In the genomic region with DNA sequence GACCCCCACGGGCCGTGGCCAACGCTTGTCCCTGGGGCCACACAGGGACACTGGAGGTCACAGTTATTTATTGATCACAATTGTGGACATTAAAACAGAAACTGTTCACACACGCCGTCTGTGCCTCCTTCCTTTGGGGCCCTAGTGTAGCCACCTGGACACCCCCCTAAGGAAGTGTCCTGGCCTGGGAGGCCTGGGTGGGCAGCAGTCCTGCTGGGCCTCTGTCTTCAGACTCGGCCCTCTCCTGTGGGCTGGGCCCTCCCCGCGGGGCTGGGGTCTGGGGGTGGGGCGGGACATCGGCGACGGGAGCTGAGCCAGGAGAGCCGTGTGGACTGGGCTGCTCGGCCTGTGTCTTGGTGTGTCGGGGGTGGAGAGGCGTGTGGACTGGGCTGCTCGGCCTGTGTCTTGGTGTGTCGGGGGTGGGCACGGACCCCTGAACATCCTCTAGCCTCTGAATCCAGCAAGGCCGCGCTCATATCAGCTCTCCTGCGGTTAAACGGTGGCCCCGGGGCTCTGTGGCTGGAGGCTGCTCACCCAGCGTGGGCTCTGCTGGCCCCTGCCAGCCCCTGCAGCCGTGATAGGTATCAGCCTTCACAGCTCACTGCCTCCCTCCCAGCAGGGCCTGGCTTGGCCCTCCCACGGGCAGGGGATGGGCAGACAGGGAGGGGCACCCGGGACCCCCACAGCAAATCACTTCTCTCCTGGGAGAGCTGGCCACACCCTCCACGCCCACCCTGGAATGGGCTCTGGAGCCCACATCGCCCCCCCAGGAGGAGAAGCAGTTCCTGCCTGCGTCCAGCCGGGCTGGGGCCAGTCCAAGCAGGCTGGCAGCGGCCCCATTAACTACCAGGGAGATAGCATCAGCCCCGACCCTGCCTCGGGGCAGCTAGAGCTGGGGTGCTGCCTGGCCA, we compare ENCODE assay signal across 1 cellular context.
TF ChIP-seq lines count a peak whose summit lies in the region.

No MANE protein-coding gene starts in this region.

TF ChIP-seq in K562, 482 proteins besides CTCF, POLR2A, EP300 and RAD21 (continues in another document):
- TF ChIP-seq NFATC3 (IDR thresholded peaks at IDR 0.05) (no peak), NFE2L1 (tag; IDR thresholded peaks at IDR 0.05; ENCODE audit: borderline replicate concordance, low read depth) (no peak), RHOXF2B (CRISPR knock-in tag; conservative IDR thresholded peaks at IDR 0.05) (no peak), HMG20B (CRISPR knock-in tag; IDR thresholded peaks at IDR 0.05) (no peak), EWSR1 (IDR thresholded peaks at IDR 0.05; ENCODE audit: borderline replicate concordance, low read depth, partially characterized antibody) (no peak), ZNF699 (CRISPR knock-in tag; IDR thresholded peaks at IDR 0.05; ENCODE audit: insufficient replicate concordance) (no peak), MYNN (IDR thresholded peaks at IDR 0.05) (0 out of 2 replicates have a peak, but pooled peaks have one; percentile 19), MYNN (CRISPR knock-in tag; IDR thresholded peaks at IDR 0.05) (no peak), BRF2 (IDR thresholded peaks at IDR 0.05; ENCODE audit: borderline replicate concordance, insufficient read depth, insufficient read length) (no peak), ZNF282 (CRISPR knock-in tag; IDR thresholded peaks at IDR 0.05) (no peak), TARDBP (IDR thresholded peaks at IDR 0.05) (no peak), CEBPZ (IDR thresholded peaks at IDR 0.05; ENCODE audit: borderline replicate concordance, low read depth, low read length) (no peak), ZBTB43 (CRISPR knock-in tag; IDR thresholded peaks at IDR 0.05) (no peak), ZNF57 (CRISPR knock-in tag; IDR thresholded peaks at IDR 0.05) (no peak), TFAM (CRISPR knock-in tag; conservative IDR thresholded peaks at IDR 0.05) (no peak), THRB (CRISPR knock-in tag; conservative IDR thresholded peaks at IDR 0.05) (no peak), DDX20 (tag; IDR thresholded peaks at IDR 0.05; ENCODE audit: low read depth) (no peak), MECOM (CRISPR knock-in tag; IDR thresholded peaks at IDR 0.05) (no peak), CBFB (CRISPR knock-in tag; IDR thresholded peaks at IDR 0.05) (0 out of 2 replicates have a peak, but pooled peaks have one; percentile 2), ZNF766 (CRISPR knock-in tag; conservative IDR thresholded peaks at IDR 0.05) (no peak), ZNF561 (CRISPR knock-in tag; conservative IDR thresholded peaks at IDR 0.05) (no peak), FOXJ2 (tag; IDR thresholded peaks at IDR 0.05) (no peak), HINFP (tag; conservative IDR thresholded peaks at IDR 0.05; ENCODE audit: low read depth) (no peak), ZBTB17 (CRISPR knock-in tag; IDR thresholded peaks at IDR 0.05) (no peak), XRCC3 (IDR thresholded peaks at IDR 0.05) (no peak), NFIX (CRISPR knock-in tag; IDR thresholded peaks at IDR 0.05; ENCODE audit: low read depth) (no peak), GABPA (tag; conservative IDR thresholded peaks at IDR 0.05; ENCODE audit: low read depth) (no peak), HMGN3 (IDR thresholded peaks at IDR 0.05; ENCODE audit: borderline replicate concordance, extremely low read depth, insufficient read length, low read depth, low read length) (peak; percentile 23), ZC3H11A (IDR thresholded peaks at IDR 0.05; ENCODE audit: low read depth, low read length) (no peak), MBD2 (IDR thresholded peaks at IDR 0.05; ENCODE audit: borderline replicate concordance, low read depth) (no peak), JUN (IDR thresholded peaks at IDR 0.05; ENCODE audit: borderline replicate concordance, low read depth, low read length) (no peak), JUN (CRISPR knock-in tag; IDR thresholded peaks at IDR 0.05; ENCODE audit: borderline replicate concordance) (no peak), ZNF655 (CRISPR knock-in tag; IDR thresholded peaks at IDR 0.05) (no peak), BHLHE40 (IDR thresholded peaks at IDR 0.05; ENCODE audit: low read length) (no peak), PHF20 (IDR thresholded peaks at IDR 0.05; ENCODE audit: partially characterized antibody) (no peak), CC2D1A (IDR thresholded peaks at IDR 0.05) (no peak)
- TF ChIP-seq, protein P1, sequence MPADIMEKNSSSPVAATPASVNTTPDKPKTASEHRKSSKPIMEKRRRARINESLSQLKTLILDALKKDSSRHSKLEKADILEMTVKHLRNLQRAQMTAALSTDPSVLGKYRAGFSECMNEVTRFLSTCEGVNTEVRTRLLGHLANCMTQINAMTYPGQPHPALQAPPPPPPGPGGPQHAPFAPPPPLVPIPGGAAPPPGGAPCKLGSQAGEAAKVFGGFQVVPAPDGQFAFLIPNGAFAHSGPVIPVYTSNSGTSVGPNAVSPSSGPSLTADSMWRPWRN (IDR thresholded peaks at IDR 0.05; ENCODE audit: low read depth) = no peak
- TF ChIP-seq, protein P2, sequence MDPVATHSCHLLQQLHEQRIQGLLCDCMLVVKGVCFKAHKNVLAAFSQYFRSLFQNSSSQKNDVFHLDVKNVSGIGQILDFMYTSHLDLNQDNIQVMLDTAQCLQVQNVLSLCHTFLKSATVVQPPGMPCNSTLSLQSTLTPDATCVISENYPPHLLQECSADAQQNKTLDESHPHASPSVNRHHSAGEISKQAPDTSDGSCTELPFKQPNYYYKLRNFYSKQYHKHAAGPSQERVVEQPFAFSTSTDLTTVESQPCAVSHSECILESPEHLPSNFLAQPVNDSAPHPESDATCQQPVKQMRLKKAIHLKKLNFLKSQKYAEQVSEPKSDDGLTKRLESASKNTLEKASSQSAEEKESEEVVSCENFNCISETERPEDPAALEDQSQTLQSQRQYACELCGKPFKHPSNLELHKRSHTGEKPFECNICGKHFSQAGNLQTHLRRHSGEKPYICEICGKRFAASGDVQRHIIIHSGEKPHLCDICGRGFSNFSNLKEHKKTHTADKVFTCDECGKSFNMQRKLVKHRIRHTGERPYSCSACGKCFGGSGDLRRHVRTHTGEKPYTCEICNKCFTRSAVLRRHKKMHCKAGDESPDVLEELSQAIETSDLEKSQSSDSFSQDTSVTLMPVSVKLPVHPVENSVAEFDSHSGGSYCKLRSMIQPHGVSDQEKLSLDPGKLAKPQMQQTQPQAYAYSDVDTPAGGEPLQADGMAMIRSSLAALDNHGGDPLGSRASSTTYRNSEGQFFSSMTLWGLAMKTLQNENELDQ (CRISPR knock-in tag; IDR thresholded peaks at IDR 0.05; ENCODE audit: borderline replicate concordance) = no peak
- TF ChIP-seq, protein P3, sequence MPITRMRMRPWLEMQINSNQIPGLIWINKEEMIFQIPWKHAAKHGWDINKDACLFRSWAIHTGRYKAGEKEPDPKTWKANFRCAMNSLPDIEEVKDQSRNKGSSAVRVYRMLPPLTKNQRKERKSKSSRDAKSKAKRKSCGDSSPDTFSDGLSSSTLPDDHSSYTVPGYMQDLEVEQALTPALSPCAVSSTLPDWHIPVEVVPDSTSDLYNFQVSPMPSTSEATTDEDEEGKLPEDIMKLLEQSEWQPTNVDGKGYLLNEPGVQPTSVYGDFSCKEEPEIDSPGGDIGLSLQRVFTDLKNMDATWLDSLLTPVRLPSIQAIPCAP (CRISPR knock-in tag; IDR thresholded peaks at IDR 0.05; ENCODE audit: borderline replicate concordance) = no peak
- TF ChIP-seq, protein P4, sequence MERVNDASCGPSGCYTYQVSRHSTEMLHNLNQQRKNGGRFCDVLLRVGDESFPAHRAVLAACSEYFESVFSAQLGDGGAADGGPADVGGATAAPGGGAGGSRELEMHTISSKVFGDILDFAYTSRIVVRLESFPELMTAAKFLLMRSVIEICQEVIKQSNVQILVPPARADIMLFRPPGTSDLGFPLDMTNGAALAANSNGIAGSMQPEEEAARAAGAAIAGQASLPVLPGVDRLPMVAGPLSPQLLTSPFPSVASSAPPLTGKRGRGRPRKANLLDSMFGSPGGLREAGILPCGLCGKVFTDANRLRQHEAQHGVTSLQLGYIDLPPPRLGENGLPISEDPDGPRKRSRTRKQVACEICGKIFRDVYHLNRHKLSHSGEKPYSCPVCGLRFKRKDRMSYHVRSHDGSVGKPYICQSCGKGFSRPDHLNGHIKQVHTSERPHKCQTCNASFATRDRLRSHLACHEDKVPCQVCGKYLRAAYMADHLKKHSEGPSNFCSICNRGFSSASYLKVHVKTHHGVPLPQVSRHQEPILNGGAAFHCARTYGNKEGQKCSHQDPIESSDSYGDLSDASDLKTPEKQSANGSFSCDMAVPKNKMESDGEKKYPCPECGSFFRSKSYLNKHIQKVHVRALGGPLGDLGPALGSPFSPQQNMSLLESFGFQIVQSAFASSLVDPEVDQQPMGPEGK (CRISPR knock-in tag; IDR thresholded peaks at IDR 0.05; ENCODE audit: borderline replicate concordance) = no peak
